24 cellular contexts compared by ENCODE assay signal in genomic region chr22:41437198-41437597, GRCh38.
"Had no signal": no experiment of that assay in that cellular context is flagged by ENCODE, and none has a peak within 500 bp of the region (broad histone marks: within the 10 kb centered on the region; RNA-seq: fewer than 3 reads in every experiment).

No MANE protein-coding gene starts in this region.

- H3K27me3 ChIP-seq: neural progenitor cell, sigmoid colon, spleen, tibial nerve had no signal

- DNase-seq: activated CD4-positive, alpha-beta T cell treated with anti-CD3 and anti-CD28 coated beads for 1 hour; activated CD4-positive, alpha-beta T cell treated with anti-CD3 and anti-CD28 coated beads, Interleukin-2, amount 50 U/mL, for 48 hours; activated CD8-positive, alpha-beta memory T cell treated with anti-CD3 and anti-CD28 coated beads, Interleukin-2, amount 10 ng/mL, durations not matched to agents 7 days and 5 days; activated naive CD4-positive, alpha-beta T cell treated with Interleukin-2 at 50 U/mL for 16 hours; activated naive CD8-positive, alpha-beta T cell treated with anti-CD3 and anti-CD28 coated beads, Interleukin-2, amount 10 ng/mL, durations not matched to agents 7 days and 5 days; cerebellar nuclear complex; cortex of kidney; effector CD4-positive, alpha-beta T cell; immature natural killer cell; kidney glomerular epithelial cell; mesenchymal stem cell; mucosa of descending colon; naive B cell; sigmoid colon; spleen; stimulated activated CD4-positive, alpha-beta T cell treated with anti-CD3 and anti-CD28 coated beads, Interleukin-4, amount 100 ng/mL, for 4 hours; stimulated activated naive CD4-positive, alpha-beta T cell; T-helper 2 cell had no signal

- H3K27me3 Mint-ChIP-seq: activated CD8-positive, alpha-beta memory T cell treated with anti-CD3 and anti-CD28 coated beads, Interleukin-2, amount 10 ng/mL, durations not matched to agents 7 days and 5 days; activated naive CD8-positive, alpha-beta T cell treated with anti-CD3 and anti-CD28 coated beads, Interleukin-2, amount 10 ng/mL, durations not matched to agents 7 days and 5 days; brain; naive B cell had no signal

- H3K4me3 Mint-ChIP-seq: activated CD8-positive, alpha-beta memory T cell treated with anti-CD3 and anti-CD28 coated beads, Interleukin-2, amount 10 ng/mL, durations not matched to agents 7 days and 5 days; activated naive CD8-positive, alpha-beta T cell treated with anti-CD3 and anti-CD28 coated beads, Interleukin-2, amount 10 ng/mL, durations not matched to agents 7 days and 5 days; brain; immature natural killer cell; naive B cell; neural progenitor cell had no signal

- ATAC-seq: activated CD8-positive, alpha-beta memory T cell treated with anti-CD3 and anti-CD28 coated beads, Interleukin-2, amount 10 ng/mL, durations not matched to agents 7 days and 5 days; mucosa of descending colon had no signal

- H3K36me3 ChIP-seq: neural progenitor cell had no signal

- H3K27ac ChIP-seq: neural progenitor cell, prostate gland, VCaP had no signal

- H3K9me3 ChIP-seq: mucosa of descending colon, prostate gland, sigmoid colon, spleen, tibial nerve had no signal

- H3K4me3 ChIP-seq: mucosa of descending colon, neural progenitor cell, prostate gland, sigmoid colon, spleen, tibial nerve had no signal

- H3K9me3 Mint-ChIP-seq: activated naive CD8-positive, alpha-beta T cell treated with anti-CD3 and anti-CD28 coated beads, Interleukin-2, amount 10 ng/mL, durations not matched to agents 7 days and 5 days; activated T-helper 2 cell treated with anti-CD3 and anti-CD28 coated beads, Interferon-gamma antibody, Interleukin-2, Interleukin-4, amounts not matched to agents 10 μg/mL and 5 μg/mL and 100 μg/mL, durations not matched to agents 14 hours and 24 hours and 36 hours; immature natural killer cell; naive B cell; neural progenitor cell had no signal

- H3K27ac Mint-ChIP-seq: activated CD8-positive, alpha-beta memory T cell treated with anti-CD3 and anti-CD28 coated beads, Interleukin-2, amount 10 ng/mL, durations not matched to agents 7 days and 5 days; activated naive CD8-positive, alpha-beta T cell treated with anti-CD3 and anti-CD28 coated beads, Interleukin-2, amount 10 ng/mL, durations not matched to agents 7 days and 5 days; activated T-helper 2 cell treated with anti-CD3 and anti-CD28 coated beads, Interferon-gamma antibody, Interleukin-2, Interleukin-4, amounts not matched to agents 10 μg/mL and 5 μg/mL and 100 μg/mL, durations not matched to agents 14 hours and 24 hours and 36 hours; neural progenitor cell had no signal

- H3K4me1 ChIP-seq: neural progenitor cell, prostate gland had no signal

- H3K4me1 Mint-ChIP-seq: neural progenitor cell had no signal
